9 cellular contexts compared by ENCODE assay signal in genomic region chr2:17177094-17177493, GRCh38.
"Had no signal": no experiment of that assay in that cellular context is flagged by ENCODE, and none has a peak within 500 bp of the region (broad histone marks: within the 10 kb centered on the region; RNA-seq: fewer than 3 reads in every experiment).

No MANE protein-coding gene starts in this region.

- H3K4me3 ChIP-seq: GM23248, HAP-1 had no signal

- DNase-seq: GM23248, GOT3, H7, HFFc6, Kasumi-1, KG1 had no signal

- H3K9me3 ChIP-seq: HAP-1 had no signal

- ATAC-seq: HCT116 had no signal

- H3K9ac ChIP-seq: GM23248 had no signal

- H3K27ac ChIP-seq: GM23248, HL-60 had no signal

- H2AFZ ChIP-seq: GM23248 had no signal

- H3K36me3 ChIP-seq: HAP-1 had no signal

- H3K4me1 ChIP-seq: HAP-1 had no signal
